In the genomic region with DNA sequence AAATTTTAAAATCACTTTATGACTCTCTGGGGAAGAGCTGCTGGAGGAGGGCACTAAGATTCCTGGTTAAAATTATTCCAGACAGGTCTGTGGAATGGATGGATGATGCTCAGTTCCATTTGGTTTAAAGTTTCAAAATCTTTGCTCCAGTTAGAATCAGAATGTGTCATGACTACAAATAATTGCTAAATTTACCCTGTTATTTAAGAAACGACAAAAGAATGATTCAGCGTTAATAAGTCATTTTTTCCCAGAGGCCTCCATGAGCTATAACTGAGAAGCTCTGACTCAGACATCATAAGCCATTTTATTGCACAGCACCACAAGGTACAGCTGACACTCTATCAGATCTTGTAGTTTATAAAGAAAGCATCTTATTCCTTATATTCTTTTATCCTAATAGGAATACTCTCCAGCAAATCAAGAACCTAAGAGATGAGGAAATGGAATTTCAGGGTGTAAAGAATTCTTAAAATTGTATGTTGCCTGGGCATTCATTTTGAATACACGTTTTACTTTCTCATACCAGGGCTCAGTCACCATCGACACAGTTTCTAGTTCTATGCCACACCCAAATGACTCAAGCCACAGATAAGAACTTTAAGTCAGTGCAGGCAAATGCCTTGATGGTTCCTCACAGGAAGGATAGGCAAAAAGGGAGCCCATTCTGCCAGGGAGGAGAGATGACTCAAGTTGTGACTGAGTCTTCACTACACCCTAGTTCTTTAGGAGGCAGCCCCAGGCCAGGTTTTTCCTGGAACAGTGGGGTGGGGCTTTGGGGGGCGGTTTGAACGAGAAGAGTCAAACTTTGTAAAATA, we compare ENCODE assay signal across 9 cellular contexts.
DNase-seq lines count a peak whose midpoint lies in the region; ATAC-seq and TF ChIP-seq lines count a peak whose summit lies in the region.
"Had no signal": no experiment of that assay in that cellular context is flagged by ENCODE, and none has a peak within 500 bp of the region (broad histone marks: within the 10 kb centered on the region; RNA-seq: fewer than 3 reads in every experiment).

No MANE protein-coding gene starts in this region.

- CTCF ChIA-PET in Calu3 (lab: Charles Lee): interaction anchor here (0.9 kb wide), 1 partner anchor 62 kb away, joined by 3 read pairs; no protein-coding TSS in a partner anchor
- CTCF ChIA-PET in Panc1 (lab: Charles Lee): no interaction called here

- peak; percentile 70 for DNase-seq in Calu3
- DNase-seq in Panc1 (ENCODE audit: low read depth, low spot score): peak; percentile 92
- peak; percentile 92 for DNase-seq in non-pigmented ciliary epithelial cell (ENCODE audit: low read depth)
- no peak for DNase-seq in psoas muscle
- DNase-seq in NCI-H187 (lab: John Stamatoyannopoulos, UW): no peak
- DNase-seq in GM19240 (ENCODE audit: insufficient read length, low spot score): no peak

- no peaks in the 10 kb centered on the region for H3K27me3 ChIP-seq in Panc1 (ENCODE audit: control insufficient read depth, insufficient read depth, low read length)
- H3K27me3 ChIP-seq in psoas muscle (ENCODE audit: insufficient read depth in 3 of 3, low read length in 2 of 3): no peaks in the 10 kb centered on the region

- intact Hi-C loops in Calu3 (cut with micrococcal nuclease; ENCODE audit: unreplicated experiment): no loop called here
- intact Hi-C loops in Panc1 (cut with micrococcal nuclease; ENCODE audit: unreplicated experiment): no loop called here
- intact Hi-C loops in psoas muscle (cut with DNase I): no loop called here

- peak overlapping the region; percentile 51 for H3K4me3 Mint-ChIP-seq in Calu3 (ENCODE audit: low read depth, unreplicated experiment)

- H3K27me3 Mint-ChIP-seq in Calu3 (ENCODE audit: unreplicated experiment): no peaks in the 10 kb centered on the region

- BruUV-seq in Calu3 (replicated peaks; lab: Mats Ljungman, UMichigan): TSS peak; percentile 96
- BruUV-seq in Panc1 (replicated peaks; lab: Mats Ljungman, UMichigan): no TSS peak

- in situ Hi-C loops in Panc1 (cut with HindIII; ENCODE audit: low pct_unique_long_range_greater_than_20kb, low sequenced_read_pairs): no loop called here

- H3K27ac ChIP-seq in Panc1 (ENCODE audit: low read length) (peak overlapping the region; percentile 68), psoas muscle (no peak overlapping the region)
- H3K27ac ChIP-seq: parathyroid adenoma had no signal

- peaks cover 7% of the 10 kb centered on the region; the same call in 1 of the 2 replicates for H3K9me3 ChIP-seq in Panc1 (ENCODE audit: control insufficient read depth, insufficient read depth, low read depth, low read length)
- H3K9me3 ChIP-seq in psoas muscle: no peaks in the 10 kb centered on the region

- ATAC-seq in Panc1 (peak; percentile 96), esophagus mucosa (peak; percentile 99), GM19455 (IDR thresholded peaks at IDR 0.05; ENCODE audit: unreplicated experiment) (no peak), psoas muscle (no peak)

- peak overlapping the region; percentile 96 for H3K27ac Mint-ChIP-seq in Calu3 (ENCODE audit: unreplicated experiment)

- H3K36me3 Mint-ChIP-seq in Calu3 (ENCODE audit: insufficient read depth, unreplicated experiment): peaks cover 10% of the 10 kb centered on the region

- H3K9me3 Mint-ChIP-seq in Calu3 (ENCODE audit: low read depth, unreplicated experiment): peaks cover 2% of the 10 kb centered on the region

- H3K4me3 ChIP-seq in Panc1 (ENCODE audit: low read depth in 2 of 2, low read length in 2 of 2): no peak overlapping the region
- no peak overlapping the region for H3K4me3 ChIP-seq in psoas muscle

- POLR2A ChIA-PET in Panc1 (lab: Charles Lee): no interaction called here

- TF ChIP-seq CTCF in Calu3 (IDR thresholded peaks at IDR 0.05; ENCODE audit: unreplicated experiment) (no peak), Panc1 (IDR thresholded peaks at IDR 0.05) (no peak), psoas muscle (IDR thresholded peaks at IDR 0.05) (no peak)

- 70 to 75% (median 72%) methylated on average over 6 of the region's 6 CpGs for WGBS in psoas muscle, 3 donors

- H3K4me1 ChIP-seq in Panc1 (ENCODE audit: control insufficient read depth, insufficient read depth, low read length) (no peaks in the 10 kb centered on the region), psoas muscle (no peaks in the 10 kb centered on the region)
- H3K4me1 ChIP-seq: parathyroid adenoma had no signal

- peaks cover 31% of the 10 kb centered on the region for H3K4me1 Mint-ChIP-seq in Calu3 (ENCODE audit: low read depth, unreplicated experiment)

- H3K36me3 ChIP-seq in Panc1 (ENCODE audit: control insufficient read depth, insufficient read depth, low read length): no peaks in the 10 kb centered on the region; the same call in 1 of the 2 replicates
- H3K36me3 ChIP-seq in psoas muscle (ENCODE audit: insufficient read depth in 1 of 2, low read depth in 1 of 2): no peaks in the 10 kb centered on the region

Comparison
In these comparisons a context has a peak if more than half of its experiments do, and no peak if none do; other contexts are left out.
1. DNase-seq: peak in Calu3 (single experiment), Panc1 (single experiment) and non-pigmented ciliary epithelial cell (single experiment); none in psoas muscle (0 of 2), NCI-H187 (0 of 2) and GM19240 (single experiment).
2. ATAC-seq: peak in Panc1 (single experiment) and esophagus mucosa (single experiment); none in GM19455 (single experiment) and psoas muscle (0 of 4).